ENCODE assay signal across 9 cellular contexts in genomic region chr1:181485276-181486097, GRCh38. TPM values are rescaled to one million over a fixed set of nuclear protein-coding genes. Genes with fewer than 3 reads are reported as not detected.
DNase-seq lines count a peak whose midpoint lies in the region; ATAC-seq, FAIRE-seq and TF ChIP-seq lines count a peak whose summit lies in the region.
"Had no signal": no experiment of that assay in that cellular context is flagged by ENCODE, and none has a peak within 500 bp of the region (broad histone marks: within the 10 kb centered on the region; RNA-seq: fewer than 3 reads in every experiment).

No MANE protein-coding gene starts in this region.

- H3K4me3 ChIP-seq in foreskin fibroblast (ENCODE audit: low read depth in 1 of 2, low read length in 2 of 2), result no peak overlapping the region

- no peak overlapping the region for H3K27ac Mint-ChIP-seq in stimulated activated memory B cell treated with anti-CD40 and anti-IgM and Interleukin-4, amounts not matched to agents 10 μg/mL and 1 μg/mL and 100 μg/mL, for 72 hours

- peak; percentile 59 for ATAC-seq in GM21528 (IDR thresholded peaks at IDR 0.05; ENCODE audit: low FRiP score, unreplicated experiment)
- peak; percentile 70 for ATAC-seq in stimulated activated memory B cell treated with anti-CD40 and anti-IgM and Interleukin-4, amounts not matched to agents 10 μg/mL and 1 μg/mL and 100 μg/mL, for 72 hours

- peaks cover 45% of the 10 kb centered on the region for H3K4me1 Mint-ChIP-seq in stimulated activated memory B cell treated with anti-CD40 and anti-IgM and Interleukin-4, amounts not matched to agents 10 μg/mL and 1 μg/mL and 100 μg/mL, for 72 hours

- DNase-seq in NCI-H1436 treated with DMSO at 0.1 percent for 48 hours (lab: John Stamatoyannopoulos, UW) (peak; percentile 22), frontal cortex (ENCODE audit: low spot score in 2 of 2) (peak; percentile 29 to 43), globus pallidus (ENCODE audit: low spot score) (no peak), foreskin fibroblast (no peak)
- DNase-seq in activated effector memory CD4-positive, alpha-beta T cell treated with anti-CD3 and anti-CD28 coated beads, Interleukin-2, amount 50 U/mL, for 16 hours, result no peak

- FAIRE-seq in frontal cortex (lab: Jason Lieb, UNC), result no peak

- H3K4me3 Mint-ChIP-seq in stimulated activated memory B cell treated with anti-CD40 and anti-IgM and Interleukin-4, amounts not matched to agents 10 μg/mL and 1 μg/mL and 100 μg/mL, for 72 hours, result peak overlapping the region; percentile 62

- H3K36me3 Mint-ChIP-seq in stimulated activated memory B cell treated with anti-CD40 and anti-IgM and Interleukin-4, amounts not matched to agents 10 μg/mL and 1 μg/mL and 100 μg/mL, for 72 hours, result no peaks in the 10 kb centered on the region

- no peaks in the 10 kb centered on the region for H3K9me3 Mint-ChIP-seq in stimulated activated memory B cell treated with anti-CD40 and anti-IgM and Interleukin-4, amounts not matched to agents 10 μg/mL and 1 μg/mL and 100 μg/mL, for 72 hours

- H3K27me3 Mint-ChIP-seq in stimulated activated memory B cell treated with anti-CD40 and anti-IgM and Interleukin-4, amounts not matched to agents 10 μg/mL and 1 μg/mL and 100 μg/mL, for 72 hours, result peaks cover 77% of the 10 kb centered on the region

- TF ChIP-seq CTCF in GM12873 (IDR thresholded peaks at IDR 0.05; ENCODE audit: insufficient read depth, low read depth, low read length, missing control alignments) (peak; percentile 34), foreskin fibroblast (IDR thresholded peaks at IDR 0.05; ENCODE audit: low read depth, low read length) (no peak)

RNA-seq across cellular contexts. Expression of gene CACNA1E, which starts 2.2 kb away (rescaled TPM):
- 64.4 TPM for total RNA-seq in frontal cortex
- total RNA-seq: fibroblast of lung had no signal

Comparison
In these comparisons a context has a peak if more than half of its experiments do, and no peak if none do; other contexts are left out.
1. DNase-seq: peak in NCI-H1436 treated with DMSO at 0.1 percent for 48 hours (single experiment) and frontal cortex (2 of 2); none in globus pallidus (single experiment), activated effector memory CD4-positive, alpha-beta T cell treated with anti-CD3 and anti-CD28 coated beads, Interleukin-2, amount 50 U/mL, for 16 hours (single experiment) and foreskin fibroblast (0 of 2).